20 cellular contexts compared by ENCODE assay signal in genomic region chr12:115749071-115749470, GRCh38.
"Had no signal": no experiment of that assay in that cellular context is flagged by ENCODE, and none has a peak within 500 bp of the region (broad histone marks: within the 10 kb centered on the region; RNA-seq: fewer than 3 reads in every experiment).

No MANE protein-coding gene starts in this region.

- H3K27me3 ChIP-seq: gastrocnemius medialis, right lobe of liver, thyroid gland, vagina had no signal

- H3K4me3 ChIP-seq: esophagus squamous epithelium, gastrocnemius medialis, lower lobe of right lung, right lobe of liver, thyroid gland, vagina had no signal

- H2AFZ ChIP-seq: parathyroid adenoma had no signal

- H3K27ac ChIP-seq: esophagus squamous epithelium, gastrocnemius medialis, lower lobe of right lung, parathyroid adenoma, right lobe of liver, thyroid gland, vagina had no signal

- H3K36me3 ChIP-seq: esophagus squamous epithelium, gastrocnemius medialis, lower lobe of right lung, right lobe of liver, thyroid gland, vagina had no signal

- H3K79me2 ChIP-seq: parathyroid adenoma had no signal

- H3K9me3 ChIP-seq: esophagus squamous epithelium, gastrocnemius medialis, lower lobe of right lung, right lobe of liver, thyroid gland, vagina had no signal

- DNase-seq: cortex of kidney; effector memory CD8-positive, alpha-beta T cell; erythroblast; esophagus squamous epithelium; gastrocnemius medialis; head of caudate nucleus; left ventricle myocardium superior; lower lobe of right lung; natural killer cell; right lobe of liver; small intestine; stimulated activated CD4-positive, alpha-beta T cell treated with anti-CD3 and anti-CD28 coated beads, Interleukin-15, amount 100 ng/mL, for 24 hours; stimulated activated CD4-positive, alpha-beta T cell treated with anti-CD3 and anti-CD28 coated beads, Interleukin-2, amount 100 ng/mL, for 48 hours; stimulated activated CD8-positive, alpha-beta memory T cell treated with anti-CD3 and anti-CD28 coated beads, Interleukin-4, amount 100 ng/mL, for 48 hours; stimulated activated naive CD4-positive, alpha-beta T cell; stimulated activated naive CD8-positive, alpha-beta T cell treated with anti-CD3 and anti-CD28 coated beads, Interleukin-15, amount 100 ng/mL, for 72 hours; thyroid gland; trophoblast cell had no signal

- H3K9ac ChIP-seq: parathyroid adenoma had no signal

- H3K4me1 ChIP-seq: esophagus squamous epithelium, parathyroid adenoma, right lobe of liver had no signal
